Comparison of ENCODE assay signal across 8 cellular contexts in the genomic region with DNA sequence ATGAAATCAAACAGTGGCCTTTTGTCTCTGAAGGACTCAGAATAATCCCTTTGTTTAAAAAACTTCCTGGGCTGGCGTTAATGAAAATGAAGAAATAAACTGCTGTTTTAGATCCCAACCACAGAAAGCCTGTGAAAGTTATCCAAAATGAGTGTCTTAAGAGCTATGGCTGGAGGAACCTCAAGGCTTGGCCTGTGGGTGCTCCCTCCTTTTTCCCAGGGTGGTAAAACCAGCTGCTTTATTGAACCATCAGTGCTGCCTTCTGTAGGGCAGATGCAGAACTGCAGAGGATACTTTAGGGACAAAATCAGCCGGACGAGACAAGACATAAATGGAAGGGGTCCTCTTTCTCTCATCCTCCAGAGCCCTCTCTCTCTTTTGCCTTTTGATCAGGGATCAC.
DNase-seq lines count a peak whose midpoint lies in the region; ATAC-seq and TF ChIP-seq lines count a peak whose summit lies in the region.

No MANE protein-coding gene starts in this region.

- no peaks in the 10 kb centered on the region for H3K27me3 Mint-ChIP-seq in CD8-positive, alpha-beta memory T cell

- no peaks in the 10 kb centered on the region for H3K9me3 Mint-ChIP-seq in CD8-positive, alpha-beta memory T cell

- WGBS in lung, 2 donors = 86 to 88% methylated on average over 3 of the region's 3 CpGs

- peak; percentile 39 for ATAC-seq in lung (ENCODE audit: insufficient read depth, low FRiP score)

- POLR2A ChIA-PET in CD8-positive, alpha-beta memory T cell (lab: Charles Lee) = no interaction called here

- peak; percentile 21 for DNase-seq in Daoy (ENCODE audit: low read depth)
- peak in 1 of 2 experiments; percentile 20 for DNase-seq in HL-60 (ENCODE audit: low read depth in 1 of 2, low spot score in 1 of 2)
- no peak for DNase-seq in astrocyte of the spinal cord (ENCODE audit: low read depth, low spot score)
- DNase-seq in lung (ENCODE audit: low spot score) = no peak
- DNase-seq in activated effector memory CD4-positive, alpha-beta T cell treated with Interleukin-2 at 50 U/mL for 16 hours = no peak
- no peak for DNase-seq in CD8-positive, alpha-beta memory T cell
- no peak for DNase-seq in C1 segment of cervical spinal cord (lab: John Stamatoyannopoulos, UW)
- no peak for DNase-seq in NCI-H2107 (lab: John Stamatoyannopoulos, UW)

- in situ Hi-C loops in astrocyte of the spinal cord (cut with HindIII; ENCODE audit: low sequenced_read_pairs) = no loop called here

- peak overlapping the region in 1 of 8 donors; percentile 29 for H3K27ac Mint-ChIP-seq in CD8-positive, alpha-beta memory T cell

- TF ChIP-seq CTCF in HL-60 (IDR thresholded peaks at IDR 0.05; ENCODE audit: insufficient read depth, low read length) (peak; percentile 54), astrocyte of the spinal cord (IDR thresholded peaks at IDR 0.05; ENCODE audit: low read depth, low read length) (peak; percentile 56), lung (IDR thresholded peaks at IDR 0.05; ENCODE audit: control extremely low read depth, extremely low read depth) (no peak)

- peaks cover 0 to 3% (median 0%) of the 10 kb centered on the region in 3 donors for H3K4me1 Mint-ChIP-seq in CD8-positive, alpha-beta memory T cell

- H3K9me3 ChIP-seq in lung (ENCODE audit: control insufficient read depth in 2 of 2, insufficient read depth in 1 of 2, low read length in 1 of 2) = no peaks in the 10 kb centered on the region
- H3K9me3 ChIP-seq in CD8-positive, alpha-beta memory T cell (ENCODE audit: low read length) = no peaks in the 10 kb centered on the region

- peaks cover 0 to 2% of the 10 kb centered on the region in 2 donors for H3K4me1 ChIP-seq in lung (ENCODE audit: control insufficient read depth in 2 of 2, insufficient read depth in 2 of 2, low read length in 2 of 2)
- no peaks in the 10 kb centered on the region for H3K4me1 ChIP-seq in CD8-positive, alpha-beta memory T cell (ENCODE audit: insufficient read depth, low read length)

- H3K36me3 ChIP-seq in lung (ENCODE audit: control insufficient read depth in 2 of 2, insufficient read depth in 2 of 2, low read length in 2 of 2) = peaks cover 27 to 35% of the 10 kb centered on the region in 2 donors
- H3K36me3 ChIP-seq in CD8-positive, alpha-beta memory T cell (ENCODE audit: insufficient read depth, low read length) = peaks cover 38% of the 10 kb centered on the region

- no peak overlapping the region for H3K4me3 Mint-ChIP-seq in CD8-positive, alpha-beta memory T cell

- CTCF ChIA-PET in CD8-positive, alpha-beta memory T cell (lab: Charles Lee) = interaction anchor here (1.0 kb wide), 2 partner anchors 9 to 18 kb away, joined by 3 read pairs; no protein-coding TSS in a partner anchor

- H3K4me3 ChIP-seq in HL-60 (replicated peaks; ENCODE audit: insufficient read depth, low read length) (no peak overlapping the region), astrocyte of the spinal cord (ENCODE audit: low read depth, low read length) (no peak overlapping the region), lung (no peak overlapping the region)
- no peak overlapping the region for H3K4me3 ChIP-seq in CD8-positive, alpha-beta memory T cell (ENCODE audit: low read length)

- peaks cover 3 to 97% (median 33%) of the 10 kb centered on the region in 3 donors for H3K36me3 Mint-ChIP-seq in CD8-positive, alpha-beta memory T cell

- H3K27me3 ChIP-seq in HL-60 (ENCODE audit: insufficient read depth, poor library complexity, severe bottlenecking) = no peaks in the 10 kb centered on the region
- H3K27me3 ChIP-seq in lung (ENCODE audit: control insufficient read depth, insufficient read depth) = no peaks in the 10 kb centered on the region
- H3K27me3 ChIP-seq in CD8-positive, alpha-beta memory T cell (ENCODE audit: insufficient read depth, low read length, poor library complexity, severe bottlenecking) = no peaks in the 10 kb centered on the region

- no peak overlapping the region for H3K27ac ChIP-seq in HL-60 (replicated peaks)
- H3K27ac ChIP-seq in lung (ENCODE audit: low read depth in 1 of 2, low read length in 1 of 2) = no peak overlapping the region
- no peak overlapping the region for H3K27ac ChIP-seq in CD8-positive, alpha-beta memory T cell (ENCODE audit: low read depth, low read length)
